In genomic region chrX:40090050-40090804, GRCh38 we compare ENCODE assay signal across 9 cellular contexts. TPM values are rescaled to one million over a fixed set of nuclear protein-coding genes. Genes with fewer than 3 reads are reported as not detected.
A peak's percentile ranks its signal among the peaks of the same experiment; 100 is the strongest.
DNase-seq lines count a peak whose midpoint lies in the region; ATAC-seq and TF ChIP-seq lines count a peak whose summit lies in the region.
"Had no signal": no experiment of that assay in that cellular context is flagged by ENCODE, and none has a peak within 500 bp of the region (broad histone marks: within the 10 kb centered on the region; RNA-seq: fewer than 3 reads in every experiment).

No MANE protein-coding gene starts in this region.

- H3K27me3 Mint-ChIP-seq in chondrocyte (ENCODE audit: low read depth) (no peaks in the 10 kb centered on the region), type B pancreatic cell (peaks cover 16% of the 10 kb centered on the region), progenitor cell of endocrine pancreas (peaks cover 31% of the 10 kb centered on the region)

- peaks cover 4% of the 10 kb centered on the region for H3K27me3 ChIP-seq in lung (ENCODE audit: control insufficient read depth, insufficient read depth)

- ATAC-seq in lung (ENCODE audit: insufficient read depth, low FRiP score) (peak; percentile 44), HG02571 (IDR thresholded peaks at IDR 0.05; ENCODE audit: unreplicated experiment) (no peak)

- WGBS in lung, 2 donors: 1 to 8% methylated on average over 35 to 63 of the region's 63 CpGs

- peaks cover 63% of the 10 kb centered on the region for H3K4me1 Mint-ChIP-seq in chondrocyte (ENCODE audit: low read depth)
- peaks cover 53% of the 10 kb centered on the region for H3K4me1 Mint-ChIP-seq in type B pancreatic cell (ENCODE audit: unreplicated experiment)
- peaks cover 54% of the 10 kb centered on the region for H3K4me1 Mint-ChIP-seq in progenitor cell of endocrine pancreas (ENCODE audit: low read depth)

- TF ChIP-seq CTCF in chondrocyte (IDR thresholded peaks at IDR 0.05): no peak
- TF ChIP-seq CTCF in lung (IDR thresholded peaks at IDR 0.05; ENCODE audit: control extremely low read depth, extremely low read depth): no peak
- no peak for TF ChIP-seq CTCF in type B pancreatic cell (conservative IDR thresholded peaks at IDR 0.05)
- TF ChIP-seq CTCF in progenitor cell of endocrine pancreas (IDR thresholded peaks at IDR 0.05; ENCODE audit: unreplicated experiment): no peak

- H3K27ac Mint-ChIP-seq in chondrocyte (ENCODE audit: unreplicated experiment) (no peak overlapping the region), type B pancreatic cell (no peak overlapping the region), progenitor cell of endocrine pancreas (no peak overlapping the region)

- H3K36me3 Mint-ChIP-seq in chondrocyte (ENCODE audit: low read depth): no peaks in the 10 kb centered on the region
- H3K36me3 Mint-ChIP-seq in type B pancreatic cell: peaks cover 4% of the 10 kb centered on the region
- peaks cover 1% of the 10 kb centered on the region for H3K36me3 Mint-ChIP-seq in progenitor cell of endocrine pancreas (ENCODE audit: insufficient read depth)

- peaks cover 0 to 14% of the 10 kb centered on the region in 2 donors for H3K4me1 ChIP-seq in lung (ENCODE audit: control insufficient read depth in 2 of 2, insufficient read depth in 2 of 2, low read length in 2 of 2)

- no peak overlapping the region for H3K4me3 ChIP-seq in lung

- peak overlapping the region; percentile 49 to 59 for H3K27ac ChIP-seq in lung (ENCODE audit: low read depth in 1 of 2, low read length in 1 of 2)

- H3K4me3 Mint-ChIP-seq in chondrocyte (ENCODE audit: unreplicated experiment): peak overlapping the region; percentile 48
- H3K4me3 Mint-ChIP-seq in type B pancreatic cell: peak overlapping the region; percentile 57
- H3K4me3 Mint-ChIP-seq in progenitor cell of endocrine pancreas (ENCODE audit: low read depth): no peak overlapping the region

- H3K9me3 Mint-ChIP-seq in chondrocyte (ENCODE audit: low read depth) (no peaks in the 10 kb centered on the region), type B pancreatic cell (no peaks in the 10 kb centered on the region), progenitor cell of endocrine pancreas (ENCODE audit: low read depth) (no peaks in the 10 kb centered on the region)

- peak; percentile 63 for DNase-seq in activated effector memory CD4-positive, alpha-beta T cell treated with anti-CD3 and anti-CD28 coated beads, Interleukin-2, amount 50 U/mL, for 16 hours
- DNase-seq in activated effector memory CD4-positive, alpha-beta T cell treated with Interleukin-2 at 50 U/mL for 16 hours: no peak
- DNase-seq in chondrocyte (ENCODE audit: low spot score) (no peak), lung (ENCODE audit: low spot score) (no peak), type B pancreatic cell (ENCODE audit: extremely low spot score, unreplicated experiment) (no peak), cerebellar nuclear complex (lab: John Stamatoyannopoulos, UW) (no peak), progenitor cell of endocrine pancreas (ENCODE audit: low spot score, unreplicated experiment) (no peak)
- DNase-seq: DND-41 had no signal

- H3K36me3 ChIP-seq in lung (ENCODE audit: control insufficient read depth in 2 of 2, insufficient read depth in 2 of 2, low read length in 2 of 2): no peaks in the 10 kb centered on the region

- H3K9me3 ChIP-seq in lung (ENCODE audit: control insufficient read depth in 2 of 2, insufficient read depth in 1 of 2, low read length in 1 of 2): peaks cover 0 to 3% of the 10 kb centered on the region in 2 donors

RNA-seq across cellular contexts. Expression of gene BCOR, which starts 7.5 kb away (rescaled TPM):
- 10.8 to 19.0 TPM (median 11.0 TPM) in 3 replicates for total RNA-seq in chondrocyte
- total RNA-seq in lung: 10 to 100 TPM; 18.8 to 67.2 TPM
- 10 to 100 TPM; 10.8 to 13.1 TPM for polyA plus RNA-seq in lung
- 27.2 and 37.3 TPM in 2 replicates for total RNA-seq in type B pancreatic cell (ENCODE audit: low replicate concordance)
- total RNA-seq in progenitor cell of endocrine pancreas: 20.5 TPM in 2 replicates
